In genomic region chr17:37741334-37742113, GRCh38 we compare ENCODE assay signal across 10 cellular contexts. TPM values are rescaled to one million over a fixed set of nuclear protein-coding genes. Genes with fewer than 3 reads are reported as not detected.
DNase-seq lines count a peak whose midpoint lies in the region; ATAC-seq and TF ChIP-seq lines count a peak whose summit lies in the region.
"Had no signal": no experiment of that assay in that cellular context is flagged by ENCODE, and none has a peak within 500 bp of the region (broad histone marks: within the 10 kb centered on the region; RNA-seq: fewer than 3 reads in every experiment).

No MANE protein-coding gene starts in this region.

- H3K4me1 Mint-ChIP-seq in activated naive CD4-positive, alpha-beta T cell treated with anti-CD3 and anti-CD28 coated beads, Interleukin-2, amount 10 ng/mL, durations not matched to agents 7 days and 5 days = peaks cover 24% of the 10 kb centered on the region

- TF ChIP-seq RAD21 in HCT116 (IDR thresholded peaks at IDR 0.05; ENCODE audit: low read depth) = no peak

- H3K9ac ChIP-seq in HCT116 (ENCODE audit: low read length) (peak overlapping the region; percentile 70), muscle layer of colon (ENCODE audit: low read length) (no peak overlapping the region)

- H2AFZ ChIP-seq in HCT116 (ENCODE audit: low read depth, low read length, poor library complexity, severe bottlenecking) = no peak overlapping the region

- H3K4me3 ChIP-seq in AG04449 (ENCODE audit: low read depth, low read length) = peak overlapping the region; percentile 43
- peak overlapping the region; percentile 50 to 62 for H3K4me3 ChIP-seq in HCT116 (replicated peaks in 1 of 2; ENCODE audit: low read depth in 1 of 2, low read length in 2 of 2)
- peak overlapping the region in 37 of 59 donors; percentile 0 to 63 (median 34) for H3K4me3 ChIP-seq in dorsolateral prefrontal cortex
- H3K4me3 ChIP-seq in muscle layer of colon (ENCODE audit: low read depth in 1 of 2, low read length in 2 of 2) = peak overlapping the region; percentile 20 to 59

- peak overlapping the region; percentile 76 for H3K27ac ChIP-seq in HCT116 (ENCODE audit: low read depth, low read length)
- no peak overlapping the region for H3K27ac ChIP-seq in dorsolateral prefrontal cortex
- H3K27ac ChIP-seq in muscle layer of colon (ENCODE audit: low read depth, low read length) = no peak overlapping the region

- DNase-seq in AG04449 (ENCODE audit: low read depth, low spot score) (no peak), HCT116 (ENCODE audit: low read depth, low spot score) (no peak), dorsolateral prefrontal cortex (no peak), NAMALWA (ENCODE audit: low spot score) (no peak), amygdala (lab: John Stamatoyannopoulos, UW) (no peak)
- no peak for DNase-seq in activated naive CD4-positive, alpha-beta T cell treated with anti-CD3 and anti-CD28 coated beads, Interleukin-2, amount 10 ng/mL, durations not matched to agents 7 days and 5 days
- DNase-seq: anterior cingulate cortex had no signal

- TF ChIP-seq CTCF in AG04449 (IDR thresholded peaks at IDR 0.05; ENCODE audit: insufficient read depth, low read length, missing control alignments) (no peak), HCT116 (IDR thresholded peaks at IDR 0.05 in 2 of 3, conservative IDR thresholded peaks at IDR 0.05 in 1 of 3; ENCODE audit: borderline replicate concordance in 1 of 3, insufficient read depth in 1 of 3, low read depth in 2 of 3, low read length in 2 of 3) (no peak), dorsolateral prefrontal cortex (IDR thresholded peaks at IDR 0.05 in 54 of 56, conservative IDR thresholded peaks at IDR 0.05 in 2 of 56; ENCODE audit: low read depth in 1 of 56, partially characterized antibody in 56 of 56) (no peak)

- BruUV-seq in HCT116 (replicated peaks; lab: Mats Ljungman, UMichigan) = no TSS peak

- H3K4me2 ChIP-seq in HCT116 (ENCODE audit: low read length) = peak overlapping the region; percentile 81

- H3K36me3 Mint-ChIP-seq in activated naive CD4-positive, alpha-beta T cell treated with anti-CD3 and anti-CD28 coated beads, Interleukin-2, amount 10 ng/mL, durations not matched to agents 7 days and 5 days = no peaks in the 10 kb centered on the region

- peaks cover 31% of the 10 kb centered on the region for H3K79me2 ChIP-seq in HCT116 (ENCODE audit: insufficient read depth, low read length)

- ATAC-seq in HCT116 (no peak; the same call in 1 of the 2 replicates), HG02571 (IDR thresholded peaks at IDR 0.05; ENCODE audit: unreplicated experiment) (no peak)

- H3K4me1 ChIP-seq in HCT116 (ENCODE audit: control insufficient read depth in 1 of 2, insufficient read depth in 2 of 2, low read length in 2 of 2) (peaks cover 0 to 22% of the 10 kb centered on the region in 2 experiments; a peak in 2 of 4 replicates), muscle layer of colon (ENCODE audit: insufficient read depth, low read length) (peaks cover 24% of the 10 kb centered on the region)

- CTCF ChIA-PET in AG04449 (lab: Yijun Ruan, JAX) = no interaction called here
- CTCF ChIA-PET in HCT116 (lab: Charles Lee) = no interaction called here
- CTCF ChIA-PET in activated naive CD4-positive, alpha-beta T cell treated with anti-CD3 and anti-CD28 coated beads, Interleukin-2, amount 10 ng/mL, durations not matched to agents 7 days and 5 days (lab: Charles Lee) = no interaction called here

- H3K9me3 Mint-ChIP-seq in activated naive CD4-positive, alpha-beta T cell treated with anti-CD3 and anti-CD28 coated beads, Interleukin-2, amount 10 ng/mL, durations not matched to agents 7 days and 5 days = no peaks in the 10 kb centered on the region

- H3K36me3 ChIP-seq in HCT116 (ENCODE audit: control insufficient read depth in 1 of 2, insufficient read depth in 2 of 2, low read length in 2 of 2) = no peaks in the 10 kb centered on the region
- no peaks in the 10 kb centered on the region for H3K36me3 ChIP-seq in muscle layer of colon (ENCODE audit: insufficient read depth, low read length)

- H3K27me3 ChIP-seq in HCT116 (ENCODE audit: insufficient read depth, low read length) (no peaks in the 10 kb centered on the region), dorsolateral prefrontal cortex (peaks cover 36 to 100% (median 95%) of the 10 kb centered on the region in 45 donors), muscle layer of colon (ENCODE audit: control insufficient read depth in 1 of 2, insufficient read depth in 2 of 2, low read length in 2 of 2) (peaks cover 70 to 86% of the 10 kb centered on the region in 2 donors)

- POLR2A ChIA-PET in AG04449 (lab: Yijun Ruan, JAX) = no interaction called here
- POLR2A ChIA-PET in HCT116 (lab: Charles Lee) = no interaction called here

- no peak overlapping the region for H3K4me3 Mint-ChIP-seq in activated naive CD4-positive, alpha-beta T cell treated with anti-CD3 and anti-CD28 coated beads, Interleukin-2, amount 10 ng/mL, durations not matched to agents 7 days and 5 days

- no peak overlapping the region for H3K27ac Mint-ChIP-seq in activated naive CD4-positive, alpha-beta T cell treated with anti-CD3 and anti-CD28 coated beads, Interleukin-2, amount 10 ng/mL, durations not matched to agents 7 days and 5 days

- no peaks in the 10 kb centered on the region for H3K9me2 ChIP-seq in HCT116 (ENCODE audit: insufficient read depth)

- no peaks in the 10 kb centered on the region for H4K20me1 ChIP-seq in HCT116 (ENCODE audit: insufficient read depth)

- RAD21 ChIA-PET in HCT116 (lab: Charles Lee; ENCODE audit: low non-redundant PET in 1 of 2, low total read pairs in 2 of 2, uncharacterized antibody in 2 of 2, unreplicated experiment in 2 of 2) = no interaction called here

- intact Hi-C loops in HCT116 (cut with micrococcal nuclease) = loop anchor here (5.0 kb wide), 1 partner anchor 34 kb away; no protein-coding TSS in a partner anchor
- intact Hi-C loops in dorsolateral prefrontal cortex (cut with DNase I) = no loop called here

- TF ChIP-seq POLR2A in HCT116 (IDR thresholded peaks at IDR 0.05; ENCODE audit: borderline replicate concordance, extremely low read depth, insufficient read depth, insufficient read length) = no peak

- peaks cover 98% of the 10 kb centered on the region for H3K27me3 Mint-ChIP-seq in activated naive CD4-positive, alpha-beta T cell treated with anti-CD3 and anti-CD28 coated beads, Interleukin-2, amount 10 ng/mL, durations not matched to agents 7 days and 5 days

- H3K9me3 ChIP-seq in HCT116 (ENCODE audit: control insufficient read depth in 1 of 2, insufficient read depth in 1 of 2, low read depth in 1 of 2, low read length in 2 of 2) (no peaks in the 10 kb centered on the region), muscle layer of colon (ENCODE audit: low read length) (no peaks in the 10 kb centered on the region)

TF ChIP-seq in HCT116, 20 proteins besides CTCF, POLR2A, EP300 and RAD21:
- TF ChIP-seq ZNF274 (IDR thresholded peaks at IDR 0.05; ENCODE audit: low read depth, low read length) (no peak), JUND (IDR thresholded peaks at IDR 0.05) (no peak), MAX (IDR thresholded peaks at IDR 0.05) (no peak), SIN3A (IDR thresholded peaks at IDR 0.05; ENCODE audit: low read depth) (no peak), POLR2AphosphoS5 (IDR thresholded peaks at IDR 0.05; ENCODE audit: low read depth, low read length) (no peak), EGR1 (IDR thresholded peaks at IDR 0.05; ENCODE audit: low read depth) (no peak), EZH2 (IDR thresholded peaks at IDR 0.05) (no peak), ZFX (IDR thresholded peaks at IDR 0.05) (no peak), ATF3 (IDR thresholded peaks at IDR 0.05) (no peak), SRF (IDR thresholded peaks at IDR 0.05; ENCODE audit: low read depth) (no peak), EZH2phosphoT487 (IDR thresholded peaks at IDR 0.05; ENCODE audit: borderline replicate concordance) (no peak; the same call in 1 of the 2 replicates), TCF7L2 (IDR thresholded peaks at IDR 0.05; ENCODE audit: borderline replicate concordance, extremely low read depth, insufficient read depth, insufficient read length) (no peak), CBX3 (IDR thresholded peaks at IDR 0.05; ENCODE audit: low read depth) (no peak), SP1 (IDR thresholded peaks at IDR 0.05; ENCODE audit: low read depth) (no peak), YY1 (IDR thresholded peaks at IDR 0.05; ENCODE audit: extremely low read depth, insufficient replicate concordance, low read depth, low read length) (no peak), ELF1 (IDR thresholded peaks at IDR 0.05; ENCODE audit: borderline replicate concordance, low read depth) (no peak), FOSL1 (IDR thresholded peaks at IDR 0.05; ENCODE audit: low read depth) (no peak), ZBTB33 (IDR thresholded peaks at IDR 0.05; ENCODE audit: extremely low read depth, insufficient replicate concordance, low read length) (no peak)

RNA-seq across cellular contexts. Expression of gene HNF1B, which starts 3.3 kb away (rescaled TPM):
- total RNA-seq in HCT116 (2021; ENCODE audit: unreplicated experiment) = 3.6 TPM
- 4.2 and 5.0 TPM in 2 replicates for polyA plus RNA-seq in HCT116 (2012)
- total RNA-seq in dorsolateral prefrontal cortex = under 1 TPM in 4 of 120 experiments, not detected in 116; 0.13 to 0.18 (median 0.14) TPM
- total RNA-seq: G401 had no signal
